ENCODE assay signal across 8 cellular contexts in the genomic region with DNA sequence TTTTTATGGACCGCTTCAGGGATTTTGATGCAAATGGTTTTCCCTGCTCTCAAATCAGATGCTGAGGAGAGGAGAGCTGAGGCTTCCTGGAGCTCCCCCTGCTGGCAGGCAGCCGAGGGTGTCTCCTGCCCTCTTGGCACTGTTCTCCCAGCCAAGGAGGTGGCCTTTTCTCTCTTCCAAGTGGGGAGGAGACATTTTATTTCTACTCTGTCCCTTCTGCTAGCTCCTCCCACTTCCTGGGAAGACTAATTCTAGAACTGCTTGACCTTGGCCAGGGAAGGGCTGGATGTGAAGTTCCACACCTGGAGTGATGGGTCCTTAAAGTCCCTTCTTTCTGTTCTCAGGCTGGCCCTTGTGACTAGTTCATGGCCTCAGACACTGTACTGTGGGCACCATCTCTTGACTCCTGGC. TPM values are rescaled to one million over a fixed set of nuclear protein-coding genes. Genes with fewer than 3 reads are reported as not detected.
DNase-seq lines count a peak whose midpoint lies in the region; ATAC-seq, FAIRE-seq and TF ChIP-seq lines count a peak whose summit lies in the region.

No MANE protein-coding gene starts in this region.

- H3K27me3 ChIP-seq in pancreas, result no peaks in the 10 kb centered on the region
- H3K27me3 ChIP-seq in thoracic aorta (replicated peaks; ENCODE audit: insufficient read depth), result no peaks in the 10 kb centered on the region

- no peak overlapping the region for H3K4me3 ChIP-seq in SK-N-MC
- peak overlapping the region in 1 of 4 donors; percentile 4 for H3K4me3 ChIP-seq in pancreas
- peak overlapping the region; percentile 55 for H3K4me3 ChIP-seq in thoracic aorta

- peaks cover 15 to 50% (median 25%) of the 10 kb centered on the region in 3 donors for H3K4me1 ChIP-seq in pancreas
- peaks cover 73 to 94% of the 10 kb centered on the region in 2 donors for H3K4me1 ChIP-seq in thoracic aorta (ENCODE audit: control insufficient read depth in 1 of 2, low read depth in 2 of 2)

- H3K27me3 Mint-ChIP-seq in IgD-negative memory B cell, result no peaks in the 10 kb centered on the region

- peak overlapping the region; percentile 18 to 88 (median 31) for H3K27ac Mint-ChIP-seq in IgD-negative memory B cell

- H3K9me3 ChIP-seq in SK-N-MC (ENCODE audit: low read depth, low read length) (no peaks in the 10 kb centered on the region), pancreas (no peaks in the 10 kb centered on the region), thoracic aorta (no peaks in the 10 kb centered on the region)

- peak overlapping the region; percentile 59 for H3K27ac ChIP-seq in SK-N-MC
- peak overlapping the region in 2 of 4 donors; percentile 93 to 100 for H3K27ac ChIP-seq in pancreas
- H3K27ac ChIP-seq in thoracic aorta, result peak overlapping the region; percentile 100

- no peak overlapping the region for H3K9ac ChIP-seq in SK-N-MC (ENCODE audit: insufficient read length)

- WGBS in pancreas, 2 donors, result 24 to 28% methylated on average over 2 of the region's 2 CpGs

- peaks cover 26 to 32% (median 28%) of the 10 kb centered on the region in 3 donors for H3K4me1 Mint-ChIP-seq in IgD-negative memory B cell

- peaks cover 17% of the 10 kb centered on the region for H3K36me3 ChIP-seq in SK-N-MC (ENCODE audit: insufficient read depth, low read length)
- H3K36me3 ChIP-seq in pancreas, result peaks cover 0 to under 1% (median 0%) of the 10 kb centered on the region in 3 donors
- H3K36me3 ChIP-seq in thoracic aorta, result no peaks in the 10 kb centered on the region

- ATAC-seq in pancreas (peak; percentile 20 to 49 (median 34)), thoracic aorta (ENCODE audit: insufficient number of reproducible peaks, low FRiP score, low read depth) (peak; percentile 42), GM19324 (IDR thresholded peaks at IDR 0.05; ENCODE audit: low FRiP score, unreplicated experiment) (no peak)

- TF ChIP-seq CTCF in pancreas (IDR thresholded peaks at IDR 0.05), result peak; percentile 74 to 89 (median 84)
- peak; percentile 77 for TF ChIP-seq CTCF in thoracic aorta (IDR thresholded peaks at IDR 0.05)

- intact Hi-C loops in pancreas (cut with DNase I), result no loop called here

- peak; percentile 5 for FAIRE-seq in pancreas (lab: Jason Lieb, UNC)

- peak overlapping the region in 3 of 4 donors; percentile 34 to 74 (median 67) for H3K4me3 Mint-ChIP-seq in IgD-negative memory B cell

- peaks cover 2% of the 10 kb centered on the region for H3K36me3 Mint-ChIP-seq in IgD-negative memory B cell

- H3K9me3 Mint-ChIP-seq in IgD-negative memory B cell, result no peaks in the 10 kb centered on the region

- peak; percentile 10 for DNase-seq in DMS153 (lab: John Stamatoyannopoulos, UW)
- no peak for DNase-seq in SK-N-MC (ENCODE audit: low read depth, low spot score)
- peak; percentile 74 for DNase-seq in activated naive CD4-positive, alpha-beta T cell treated with anti-CD3 and anti-CD28 coated beads, Interleukin-2, amount 50 U/mL, for 16 hours
- peak; percentile 93 for DNase-seq in glomerular visceral epithelial cell (ENCODE audit: extremely low spot score)
- peak; percentile 79 to 91 (median 88) for DNase-seq in pancreas
- no peak for DNase-seq in thoracic aorta (ENCODE audit: low spot score)

RNA-seq across cellular contexts. Expression of gene PTPA, which starts 31.8 kb away (rescaled TPM):
- polyA plus RNA-seq in IgD-negative memory B cell (12.2 TPM), pancreas (10 to 100 TPM; 43.8 to 61.8 TPM)
- total RNA-seq in pancreas (10 to 100 TPM; 32.7 to 71.4 (median 42.1) TPM), thoracic aorta (10 to 100 TPM; 72.2 to 93.3 TPM)

RNA-seq across cellular contexts. Expression of gene CRAT, which starts 32.4 kb away (rescaled TPM):
- polyA plus RNA-seq in IgD-negative memory B cell (8.1 TPM), pancreas (10 to 100 TPM; 30.3 to 57.2 TPM)
- total RNA-seq in pancreas (100 to 1,000 TPM in 1 of 6 donors, 10 to 100 TPM in 5; 44.4 to 131 (median 79.2) TPM), thoracic aorta (100 to 1,000 TPM in 1 of 2 donors, 10 to 100 TPM in 1; 57.8 to 102 TPM)

RNA-seq across cellular contexts. Expression of gene IER5L, which starts 35.0 kb away (rescaled TPM):
- not detected for polyA plus RNA-seq in IgD-negative memory B cell
- total RNA-seq in pancreas, result 10 to 100 TPM in 1 of 6 donors, 1 to 10 TPM in 5; 1.8 to 13.2 (median 4.6) TPM
- 10 to 100 TPM in 1 of 2 donors, 1 to 10 TPM in 1; 6.1 to 14.3 TPM for polyA plus RNA-seq in pancreas
- total RNA-seq in thoracic aorta, result 10 to 100 TPM; 65.4 to 81.2 TPM

Comparison
In these comparisons a context has a peak if more than half of its experiments do, and no peak if none do; other contexts are left out.
1. DNase-seq: peak in DMS153 (single experiment), activated naive CD4-positive, alpha-beta T cell treated with anti-CD3 and anti-CD28 coated beads, Interleukin-2, amount 50 U/mL, for 16 hours (single experiment), glomerular visceral epithelial cell (single experiment) and pancreas (6 of 6); none in SK-N-MC (single experiment) and thoracic aorta (single experiment).
2. RNA of gene IER5L, which starts 35.0 kb away (total RNA-seq): 65.4 to 81.2 TPM in thoracic aorta; 1.8 to 13.2 TPM in pancreas; every median in the first group is over 4 times any median in the second.